ENCODE assay signal across 27 cellular contexts in the genomic region with DNA sequence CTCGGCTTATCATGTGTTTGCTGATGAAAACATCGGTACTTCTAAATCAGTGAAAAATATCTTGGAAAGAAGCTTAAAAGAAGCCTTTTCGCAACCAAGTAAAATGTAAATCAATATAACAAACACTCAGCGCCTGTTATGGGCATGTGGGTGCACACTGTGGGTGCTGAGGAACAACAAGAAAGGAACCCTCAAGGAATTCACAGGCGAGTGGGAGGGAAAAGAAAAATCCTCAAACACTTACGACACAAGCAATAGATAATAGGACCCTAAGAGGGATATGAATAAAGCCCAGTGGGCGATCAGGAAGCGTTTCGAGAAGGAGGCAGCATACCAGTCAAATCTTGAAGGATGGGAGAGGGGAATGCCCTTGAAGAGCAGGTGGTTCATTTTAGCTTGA. TPM values are rescaled to one million over a fixed set of nuclear protein-coding genes. Genes with fewer than 3 reads are reported as not detected.
"Had no signal": no experiment of that assay in that cellular context is flagged by ENCODE, and none has a peak within 500 bp of the region (broad histone marks: within the 10 kb centered on the region; RNA-seq: fewer than 3 reads in every experiment).

No MANE protein-coding gene starts in this region.

- H3K27ac ChIP-seq: left lung, lower lobe of right lung, parathyroid adenoma, right atrium auricular region, right lobe of liver, stomach, testis, thyroid gland, transverse colon, upper lobe of left lung, vagina had no signal

- H3K4me3 ChIP-seq: left lung, lower lobe of right lung, right atrium auricular region, right lobe of liver, stomach, testis, thyroid gland, transverse colon, upper lobe of left lung, vagina had no signal

- H3K4me1 ChIP-seq: parathyroid adenoma, right atrium auricular region, right lobe of liver had no signal

- H3K9me3 ChIP-seq: left lung, lower lobe of right lung, right atrium auricular region, right lobe of liver, stomach, testis, thyroid gland, transverse colon, upper lobe of left lung, vagina had no signal

- H3K27me3 ChIP-seq: left lung, right atrium auricular region, right lobe of liver, stomach, testis, thyroid gland, transverse colon, upper lobe of left lung, vagina had no signal

- H3K36me3 ChIP-seq: left lung, lower lobe of right lung, right atrium auricular region, right lobe of liver, stomach, thyroid gland, transverse colon, upper lobe of left lung, vagina had no signal

- DNase-seq: hippocampal formation; immature natural killer cell; kidney; left colon; left lung; lower lobe of right lung; mammary epithelial cell; mesenchymal stem cell; naive thymus-derived CD8-positive, alpha-beta T cell; right lobe of liver; stimulated activated CD4-positive, alpha-beta T cell treated with anti-CD3 and anti-CD28 coated beads, Interleukin-12 subunit alpha, Interleukin-12 subunit beta, amount 100 ng/mL, for 4 hours; stimulated activated CD4-positive, alpha-beta T cell treated with anti-CD3 and anti-CD28 coated beads, Interleukin-15, amount 100 ng/mL, for 24 hours; stimulated activated CD4-positive, alpha-beta T cell treated with anti-CD3 and anti-CD28 coated beads, Interleukin-2, amount 100 ng/mL, for 24 hours; stimulated activated CD4-positive, alpha-beta T cell treated with anti-CD3 and anti-CD28 coated beads, Interleukin-4, amount 100 ng/mL, for 1 hour; stimulated activated naive B cell treated with anti-CD40 and anti-IgM and Interleukin-4, amounts not matched to agents 10 μg/mL and 1 μg/mL and 100 μg/mL, for 72 hours; stimulated activated naive CD8-positive, alpha-beta T cell treated with anti-CD3 and anti-CD28 coated beads, Interleukin-15, Interleukin-2, amounts not matched to agents 100 U/mL and 50 U/mL, for 24 hours; stomach; testis; thyroid gland; transverse colon; upper lobe of left lung had no signal

- ATAC-seq: left colon; left lung; lower lobe of right lung; naive thymus-derived CD8-positive, alpha-beta T cell; right lobe of liver; stimulated activated naive B cell treated with anti-CD40 and anti-IgM and Interleukin-4, amounts not matched to agents 10 μg/mL and 1 μg/mL and 100 μg/mL, for 72 hours; stimulated activated naive CD8-positive, alpha-beta T cell treated with anti-CD3 and anti-CD28 coated beads, Interleukin-15, Interleukin-2, amounts not matched to agents 100 U/mL and 50 U/mL, for 24 hours had no signal

RNA-seq across cellular contexts. Expression of gene GLDN, which starts 21.9 kb away (rescaled TPM):
- total RNA-seq: naive thymus-derived CD8-positive, alpha-beta T cell; pulmonary artery endothelial cell; renal cortical epithelial cell had no signal

RNA-seq across cellular contexts. Expression of gene CYP19A1, which starts 25.0 kb away (rescaled TPM):
- total RNA-seq: naive thymus-derived CD8-positive, alpha-beta T cell; neural crest cell; pulmonary artery endothelial cell; renal cortical epithelial cell; right lobe of liver; transverse colon had no signal
